In genomic region chr2:57550912-57551311, GRCh38 we compare ENCODE assay signal across 3 cellular contexts.
TF ChIP-seq lines count a peak whose summit lies in the region.

No MANE protein-coding gene starts in this region.

TF ChIP-seq in HepG2, 621 proteins besides CTCF, POLR2A, EP300 and RAD21:
- TF ChIP-seq USF2 (IDR thresholded peaks at IDR 0.05; ENCODE audit: low read depth, low read length) (peak; percentile 57; the same call in 1 of the 2 replicates), USF2 (CRISPR knock-in tag; IDR thresholded peaks at IDR 0.05; ENCODE audit: borderline replicate concordance) (no peak), RAD51 (IDR thresholded peaks at IDR 0.05; ENCODE audit: borderline replicate concordance) (peak; percentile 87), MTA3 (CRISPR knock-in tag; IDR thresholded peaks at IDR 0.05) (no peak), ZNF543 (CRISPR knock-in tag; IDR thresholded peaks at IDR 0.05) (no peak), KLF9 (CRISPR knock-in tag; IDR thresholded peaks at IDR 0.05; ENCODE audit: low read depth) (no peak), CENPX (CRISPR knock-in tag; IDR thresholded peaks at IDR 0.05) (no peak), NPAS2 (CRISPR knock-in tag; IDR thresholded peaks at IDR 0.05; ENCODE audit: borderline replicate concordance) (no peak), MED1 (CRISPR knock-in tag; IDR thresholded peaks at IDR 0.05) (no peak)

TF ChIP-seq in GM12878, 131 proteins besides CTCF, POLR2A, EP300 and RAD21:
- no peak for TF ChIP-seq SIN3A (IDR thresholded peaks at IDR 0.05; ENCODE audit: low read depth, low read length)
- TF ChIP-seq USF1 (IDR thresholded peaks at IDR 0.05; ENCODE audit: borderline replicate concordance, extremely low read length, insufficient read depth, low read depth, low read length) = no peak
- TF ChIP-seq RAD51 (IDR thresholded peaks at IDR 0.05) = peak; percentile 64
- no peak for TF ChIP-seq SPI1 (IDR thresholded peaks at IDR 0.05; ENCODE audit: borderline replicate concordance, insufficient read depth, low read depth, low read length)
- TF ChIP-seq POU2F2 (IDR thresholded peaks at IDR 0.05; ENCODE audit: borderline replicate concordance, low read depth, low read length) = no peak
TF ChIP-seq in GM12878: peak in this region for 1.

TF ChIP-seq in K562, 482 proteins besides CTCF, POLR2A, EP300 and RAD21:
- TF ChIP-seq PHTF2 (CRISPR knock-in tag; IDR thresholded peaks at IDR 0.05) = no peak
- TF ChIP-seq DDX20 (tag; IDR thresholded peaks at IDR 0.05; ENCODE audit: low read depth) = no peak
- no peak for TF ChIP-seq DEAF1 (CRISPR knock-in tag; IDR thresholded peaks at IDR 0.05)
- TF ChIP-seq SMAD1 (IDR thresholded peaks at IDR 0.05; ENCODE audit: low read depth, low read length, partially characterized antibody) = no peak
- no peak for TF ChIP-seq TSC22D4 (tag; IDR thresholded peaks at IDR 0.05)
- 0 out of 2 replicates have a peak, but pooled peaks have one; percentile 18 for TF ChIP-seq RAD51 (IDR thresholded peaks at IDR 0.05; ENCODE audit: borderline replicate concordance, low read depth)
- TF ChIP-seq NFXL1 (CRISPR knock-in tag; IDR thresholded peaks at IDR 0.05) = no peak
- no peak for TF ChIP-seq PURB (CRISPR knock-in tag; IDR thresholded peaks at IDR 0.05; ENCODE audit: low read depth)
- TF ChIP-seq ARID3A (IDR thresholded peaks at IDR 0.05; ENCODE audit: borderline replicate concordance, low read depth, low read length) = no peak
- TF ChIP-seq CBX2 (IDR thresholded peaks at IDR 0.05; ENCODE audit: insufficient read depth, low read length, poor library complexity, severe bottlenecking) = no peak
- TF ChIP-seq ZNF354B (CRISPR knock-in tag; IDR thresholded peaks at IDR 0.05) = no peak
- TF ChIP-seq TFE3 (CRISPR knock-in tag; IDR thresholded peaks at IDR 0.05) = peak; percentile 86
- TF ChIP-seq BRF2 (IDR thresholded peaks at IDR 0.05; ENCODE audit: borderline replicate concordance, insufficient read depth, insufficient read length) = no peak
